In genomic region chr1:110012100-110012499, GRCh38 we compare ENCODE assay signal across 9 cellular contexts. TPM values are rescaled to one million over a fixed set of nuclear protein-coding genes. Genes with fewer than 3 reads are reported as not detected.
DNase-seq lines count a peak whose midpoint lies in the region; ATAC-seq and TF ChIP-seq lines count a peak whose summit lies in the region.
"Had no signal": no experiment of that assay in that cellular context is flagged by ENCODE, and none has a peak within 500 bp of the region (broad histone marks: within the 10 kb centered on the region; RNA-seq: fewer than 3 reads in every experiment).

No MANE protein-coding gene starts in this region.

- H3K4me1 Mint-ChIP-seq in CD14-positive monocyte, result peaks cover 16% of the 10 kb centered on the region

- no peak for DNase-seq in CD14-positive monocyte (ENCODE audit: low spot score)
- DNase-seq in activated T-cell treated with anti-CD3 and anti-CD28 coated beads for 4 hours, result no peak
- no peak for DNase-seq in globus pallidus (ENCODE audit: low spot score)
- DNase-seq in activated CD4-positive, CD25-positive, alpha-beta regulatory T cell treated with anti-CD3 and anti-CD28 coated beads, Interleukin-2, amount 50 U/mL, for 72 hours, result no peak
- DNase-seq in HCEC 1CT, result no peak

- TF ChIP-seq CTCF in CD14-positive monocyte (IDR thresholded peaks at IDR 0.05), result no peak

- intact Hi-C loops in CD14-positive monocyte (cut with micrococcal nuclease), result loop anchor here in 1 of 2 donors (5.0 kb wide), 1 partner anchor 370 kb away; no protein-coding TSS in a partner anchor

- peak; percentile 70 for ATAC-seq in GM19351 (IDR thresholded peaks at IDR 0.05; ENCODE audit: unreplicated experiment)
- ATAC-seq in HG02981 (IDR thresholded peaks at IDR 0.05; ENCODE audit: unreplicated experiment), result peak; percentile 68
- peak; percentile 34; the same call in 1 of the 3 replicates for ATAC-seq in SK-N-SH treated with all-trans-retinoic acid at 6 μM for 48 hours

- H3K27me3 Mint-ChIP-seq in CD14-positive monocyte (ENCODE audit: low read depth in 3 of 3), result no peaks in the 10 kb centered on the region
- H3K27me3 Mint-ChIP-seq: brain had no signal

- H3K4me3 Mint-ChIP-seq in CD14-positive monocyte, result no peak overlapping the region
- H3K4me3 Mint-ChIP-seq: brain had no signal

- peaks cover 72 to 82% of the 10 kb centered on the region in 2 donors for H3K36me3 Mint-ChIP-seq in CD14-positive monocyte

- no peaks in the 10 kb centered on the region for H3K9me3 Mint-ChIP-seq in CD14-positive monocyte
- H3K9me3 Mint-ChIP-seq: brain had no signal

- peak overlapping the region in 6 of 7 donors; percentile 31 to 83 (median 67) for H3K27ac Mint-ChIP-seq in CD14-positive monocyte

TF ChIP-seq in SK-N-SH treated with all-trans-retinoic acid at 6 μM for 48 hours, 23 proteins besides CTCF, POLR2A, EP300 and RAD21:
- TF ChIP-seq ZNF70 (CRISPR knock-in tag; IDR thresholded peaks at IDR 0.05), result no peak
- no peak for TF ChIP-seq RARB (CRISPR knock-in tag; IDR thresholded peaks at IDR 0.05)
- no peak for TF ChIP-seq PATZ1 (CRISPR knock-in tag; IDR thresholded peaks at IDR 0.05; ENCODE audit: borderline replicate concordance)
- TF ChIP-seq BACH2 (CRISPR knock-in tag; IDR thresholded peaks at IDR 0.05; ENCODE audit: borderline replicate concordance), result no peak
- no peak for TF ChIP-seq ZFP3 (CRISPR knock-in tag; IDR thresholded peaks at IDR 0.05)
- no peak for TF ChIP-seq POU6F1 (CRISPR knock-in tag; IDR thresholded peaks at IDR 0.05; ENCODE audit: borderline replicate concordance, low read depth)

RNA-seq across cellular contexts. Expression of gene STRIP1, which starts 22.3 kb away (rescaled TPM):
- 10 to 100 TPM in 1 of 2 donors, 1 to 10 TPM in 1; 8.9 to 11.0 TPM for polyA plus RNA-seq in CD14-positive monocyte

RNA-seq across cellular contexts. Expression of gene AHCYL1, which starts 27.5 kb away (rescaled TPM):
- polyA plus RNA-seq in CD14-positive monocyte, result 10 to 100 TPM; 48.8 to 63.9 TPM

RNA-seq across cellular contexts. Expression of gene ALX3, which starts 58.4 kb away (rescaled TPM):
- polyA plus RNA-seq in CD14-positive monocyte, result not detected
